1 cellular context compared by ENCODE assay signal in genomic region chr20:17958326-17959256, GRCh38.
TF ChIP-seq lines count a peak whose summit lies in the region.

No MANE protein-coding gene starts in this region.

TF ChIP-seq in HepG2, 621 proteins besides CTCF, POLR2A, EP300 and RAD21 (continued from another document and continues in another):
- TF ChIP-seq HNF1A (IDR thresholded peaks at IDR 0.05; ENCODE audit: low read depth) (peak; percentile 64), HNF1A (CRISPR knock-in tag; IDR thresholded peaks at IDR 0.05; ENCODE audit: borderline replicate concordance) (peak; percentile 95), ZNF331 (CRISPR knock-in tag; IDR thresholded peaks at IDR 0.05) (no peak), NFE2L2 (IDR thresholded peaks at IDR 0.05; ENCODE audit: low read length) (no peak), ELF1 (CRISPR knock-in tag; IDR thresholded peaks at IDR 0.05) (no peak), RXRB (CRISPR knock-in tag; IDR thresholded peaks at IDR 0.05; ENCODE audit: borderline replicate concordance) (peak; percentile 74), FOXJ3 (CRISPR knock-in tag; IDR thresholded peaks at IDR 0.05; ENCODE audit: borderline replicate concordance) (peak; percentile 83; the same call in 1 of the 2 replicates), ZNF264 (CRISPR knock-in tag; IDR thresholded peaks at IDR 0.05) (peak; percentile 76; the same call in 1 of the 2 replicates), MAFK (conservative IDR thresholded peaks at IDR 0.05 in 1 of 2, IDR thresholded peaks at IDR 0.05 in 1 of 2; ENCODE audit: low read length in 2 of 2) (peak; percentile 94 to 95), ZNF362 (CRISPR knock-in tag; IDR thresholded peaks at IDR 0.05; ENCODE audit: borderline replicate concordance) (peak; percentile 39; the same call in 1 of the 2 replicates), ZNF407 (CRISPR knock-in tag; IDR thresholded peaks at IDR 0.05; ENCODE audit: not compliant biosample characterization) (no peak), PRDM4 (CRISPR knock-in tag; IDR thresholded peaks at IDR 0.05; ENCODE audit: borderline replicate concordance) (no peak), PHF21A (CRISPR knock-in tag; IDR thresholded peaks at IDR 0.05) (0 out of 2 replicates have a peak, but pooled peaks have one; percentile 15), TSC22D2 (CRISPR knock-in tag; IDR thresholded peaks at IDR 0.05; ENCODE audit: borderline replicate concordance) (no peak), PHF8 (CRISPR knock-in tag; IDR thresholded peaks at IDR 0.05) (peak; percentile 31; the same call in 1 of the 2 replicates), HMGXB3 (CRISPR knock-in tag; IDR thresholded peaks at IDR 0.05; ENCODE audit: borderline replicate concordance) (no peak; the same call in 1 of the 2 replicates), ZFAT (CRISPR knock-in tag; conservative IDR thresholded peaks at IDR 0.05) (no peak), AHDC1 (CRISPR knock-in tag; IDR thresholded peaks at IDR 0.05; ENCODE audit: borderline replicate concordance) (peak; percentile 29; the same call in 1 of the 2 replicates), ZMAT5 (CRISPR knock-in tag; IDR thresholded peaks at IDR 0.05; ENCODE audit: borderline replicate concordance, low read depth) (no peak), ZFY (CRISPR knock-in tag; IDR thresholded peaks at IDR 0.05) (peak; percentile 31; the same call in 1 of the 2 replicates), TEAD3 (CRISPR knock-in tag; optimal IDR thresholded peaks at IDR 0.05; ENCODE audit: borderline replicate concordance) (peak; percentile 63), ZNF777 (CRISPR knock-in tag; IDR thresholded peaks at IDR 0.05) (0 out of 2 replicates have a peak, but pooled peaks have one; percentile 5)
